Comparison of ENCODE assay signal across 13 cellular contexts in the genomic region with DNA sequence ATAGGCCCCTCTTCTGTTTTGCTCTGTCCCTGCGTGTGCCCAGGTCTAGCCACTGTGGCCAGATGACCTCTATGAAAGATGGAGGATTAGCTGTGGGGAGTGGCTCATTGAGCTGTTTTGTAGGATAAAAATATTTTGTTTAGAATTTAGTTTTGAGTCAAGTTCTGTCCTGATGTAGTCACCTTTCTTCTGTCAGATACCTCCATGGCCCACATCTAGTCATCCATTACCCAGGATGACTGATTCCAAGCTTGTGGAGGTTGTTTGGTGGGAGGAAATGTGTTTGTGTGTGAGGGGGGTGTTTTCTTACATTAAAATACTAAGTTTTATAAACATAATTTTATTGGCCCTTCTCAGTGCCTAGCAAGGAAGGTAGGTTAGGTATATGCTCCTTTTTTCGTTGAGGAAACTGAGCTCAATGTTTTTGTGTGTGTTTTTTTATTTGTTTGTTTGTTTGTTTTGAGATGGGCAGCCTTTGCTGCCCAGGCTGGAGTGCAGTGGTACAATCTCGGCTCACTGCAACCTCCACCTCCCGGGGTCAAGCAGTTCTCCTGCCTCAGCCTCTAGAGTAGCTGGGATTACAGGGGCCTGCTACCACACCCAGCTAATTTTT. TPM values are rescaled to one million over a fixed set of nuclear protein-coding genes. Genes with fewer than 3 reads are reported as not detected.
DNase-seq lines count a peak whose midpoint lies in the region; ATAC-seq and TF ChIP-seq lines count a peak whose summit lies in the region.
"Had no signal": no experiment of that assay in that cellular context is flagged by ENCODE, and none has a peak within 500 bp of the region (broad histone marks: within the 10 kb centered on the region; RNA-seq: fewer than 3 reads in every experiment).

No MANE protein-coding gene starts in this region.

- H3K4me3 ChIP-seq in ectodermal cell (ENCODE audit: insufficient read depth, low read depth, low read length) (no peak overlapping the region), PC-9 (no peak overlapping the region)

- H3K27me3 Mint-ChIP-seq in activated naive CD4-positive, alpha-beta T cell treated with anti-CD3 and anti-CD28 coated beads for 36 hours (ENCODE audit: low read depth) = no peaks in the 10 kb centered on the region
- no peaks in the 10 kb centered on the region for H3K27me3 Mint-ChIP-seq in activated T-helper 1 cell treated with anti-CD3 and anti-CD28 coated beads, Interleukin-12 subunit alpha, Interleukin-12 subunit beta, Interleukin-2, Interleukin-4 antibody, amounts not matched to agents 30 ng/mL and 10 ng/mL and 1 ng/mL, durations not matched to agents 14 hours and 24 hours and 36 hours (ENCODE audit: insufficient read depth)

- no peaks in the 10 kb centered on the region for H3K79me2 ChIP-seq in PC-9 (ENCODE audit: low read depth)

- no peaks in the 10 kb centered on the region for H3K4me1 Mint-ChIP-seq in activated naive CD4-positive, alpha-beta T cell treated with anti-CD3 and anti-CD28 coated beads for 36 hours (ENCODE audit: low read depth)
- H3K4me1 Mint-ChIP-seq in activated T-helper 1 cell treated with anti-CD3 and anti-CD28 coated beads, Interleukin-12 subunit alpha, Interleukin-12 subunit beta, Interleukin-2, Interleukin-4 antibody, amounts not matched to agents 30 ng/mL and 10 ng/mL and 1 ng/mL, durations not matched to agents 14 hours and 24 hours and 36 hours (ENCODE audit: low read depth) = peaks cover 5% of the 10 kb centered on the region
- H3K4me1 Mint-ChIP-seq in stimulated activated effector memory CD8-positive, alpha-beta T cell treated with anti-CD3 and anti-CD28 coated beads, Interleukin-12 subunit alpha, Interleukin-12 subunit beta, amount 100 ng/mL, for 72 hours = peaks cover 10% of the 10 kb centered on the region

- peaks cover 20% of the 10 kb centered on the region for H3K36me3 Mint-ChIP-seq in activated naive CD4-positive, alpha-beta T cell treated with anti-CD3 and anti-CD28 coated beads for 36 hours (ENCODE audit: low read depth)
- H3K36me3 Mint-ChIP-seq in activated T-helper 1 cell treated with anti-CD3 and anti-CD28 coated beads, Interleukin-12 subunit alpha, Interleukin-12 subunit beta, Interleukin-2, Interleukin-4 antibody, amounts not matched to agents 30 ng/mL and 10 ng/mL and 1 ng/mL, durations not matched to agents 14 hours and 24 hours and 36 hours (ENCODE audit: low read depth) = peaks cover 25% of the 10 kb centered on the region
- H3K36me3 Mint-ChIP-seq in stimulated activated effector memory CD8-positive, alpha-beta T cell treated with anti-CD3 and anti-CD28 coated beads, Interleukin-12 subunit alpha, Interleukin-12 subunit beta, amount 100 ng/mL, for 72 hours = peaks cover 90% of the 10 kb centered on the region

- ATAC-seq in stimulated activated effector memory CD8-positive, alpha-beta T cell treated with anti-CD3 and anti-CD28 coated beads, Interleukin-12 subunit alpha, Interleukin-12 subunit beta, amount 100 ng/mL, for 72 hours = peak; percentile 88
- ATAC-seq in HG03039 (IDR thresholded peaks at IDR 0.05; ENCODE audit: unreplicated experiment) = no peak

- no peaks in the 10 kb centered on the region for H3K9me3 ChIP-seq in ectodermal cell (ENCODE audit: control insufficient read depth, low read length)
- no peaks in the 10 kb centered on the region for H3K9me3 ChIP-seq in PC-9 (ENCODE audit: insufficient read depth, low read depth)

- peaks cover 4% of the 10 kb centered on the region for H3K36me3 ChIP-seq in ectodermal cell (ENCODE audit: control insufficient read depth, insufficient read depth, low read length)
- peaks cover 16% of the 10 kb centered on the region for H3K36me3 ChIP-seq in PC-9 (ENCODE audit: low read depth)

- H3K9me2 ChIP-seq in PC-9 (ENCODE audit: insufficient read depth) = no peaks in the 10 kb centered on the region

- H3K4me1 ChIP-seq in ectodermal cell (ENCODE audit: control insufficient read depth, insufficient read depth, low read length) (peaks cover 32% of the 10 kb centered on the region), PC-9 (replicated peaks; ENCODE audit: insufficient read depth) (peaks cover 15% of the 10 kb centered on the region)

- H3K27me3 ChIP-seq in ectodermal cell (ENCODE audit: control insufficient read depth, insufficient read depth, low read length, poor library complexity, severe bottlenecking) = no peaks in the 10 kb centered on the region
- no peaks in the 10 kb centered on the region for H3K27me3 ChIP-seq in PC-9 (ENCODE audit: insufficient read depth, low read depth)

- H4K20me1 ChIP-seq in PC-9 (ENCODE audit: insufficient read depth) = no peaks in the 10 kb centered on the region

- no peak overlapping the region for H2AFZ ChIP-seq in PC-9

- no peak overlapping the region for H3K4me2 ChIP-seq in PC-9

- BruUV-seq in PC-9 (replicated peaks; lab: Mats Ljungman, UMichigan) = no TSS peak

- no peak for TF ChIP-seq CTCF in PC-9 (conservative IDR thresholded peaks at IDR 0.05)

- H3K27ac Mint-ChIP-seq in activated naive CD4-positive, alpha-beta T cell treated with anti-CD3 and anti-CD28 coated beads for 36 hours = peak overlapping the region; percentile 32
- H3K27ac Mint-ChIP-seq in activated T-helper 1 cell treated with anti-CD3 and anti-CD28 coated beads, Interleukin-12 subunit alpha, Interleukin-12 subunit beta, Interleukin-2, Interleukin-4 antibody, amounts not matched to agents 30 ng/mL and 10 ng/mL and 1 ng/mL, durations not matched to agents 14 hours and 24 hours and 36 hours = peak overlapping the region; percentile 51
- peak overlapping the region; percentile 85 for H3K27ac Mint-ChIP-seq in stimulated activated effector memory CD8-positive, alpha-beta T cell treated with anti-CD3 and anti-CD28 coated beads, Interleukin-12 subunit alpha, Interleukin-12 subunit beta, amount 100 ng/mL, for 72 hours

- CTCF ChIA-PET in activated naive CD4-positive, alpha-beta T cell treated with anti-CD3 and anti-CD28 coated beads for 36 hours (lab: Charles Lee) = interaction anchor here (0.6 to 5.3 kb wide), 7 partner anchors 10 to 131 kb away, joined by 3 to 39 read pairs (median 3); no protein-coding TSS in a partner anchor
- CTCF ChIA-PET in PC-9 (lab: Charles Lee) = no interaction called here

- DNase-seq in activated naive CD4-positive, alpha-beta T cell treated with anti-CD3 and anti-CD28 coated beads for 36 hours = no peak
- DNase-seq in activated naive CD4-positive, alpha-beta T cell treated with Interleukin-2 at 50 U/mL for 16 hours = no peak
- no peak for DNase-seq in activated T-helper 1 cell treated with anti-CD3 and anti-CD28 coated beads, Interleukin-12 subunit alpha, Interleukin-12 subunit beta, Interleukin-2, Interleukin-4 antibody, amounts not matched to agents 30 ng/mL and 10 ng/mL and 1 ng/mL, durations not matched to agents 14 hours and 24 hours and 36 hours (ENCODE audit: low spot score)
- no peak for DNase-seq in stimulated activated effector memory CD8-positive, alpha-beta T cell treated with anti-CD3 and anti-CD28 coated beads, Interleukin-12 subunit alpha, Interleukin-12 subunit beta, amount 100 ng/mL, for 72 hours (ENCODE audit: low spot score in 2 of 2)
- DNase-seq in T1000 (lab: John Stamatoyannopoulos, UW) = no peak
- no peak for DNase-seq in PC-9
- DNase-seq: GOT3, KBM-7, NCI-H1436, NCI-H2029 treated with DMSO at 0.1 percent for 48 hours, NCI-H748 treated with DMSO at 0.1 percent for 48 hours had no signal

- 91 to 92% methylated on average over 4 of the region's 4 CpGs for WGBS in ectodermal cell, 2 experiments

- no peaks in the 10 kb centered on the region for H3K9me3 Mint-ChIP-seq in activated naive CD4-positive, alpha-beta T cell treated with anti-CD3 and anti-CD28 coated beads for 36 hours
- no peaks in the 10 kb centered on the region for H3K9me3 Mint-ChIP-seq in activated T-helper 1 cell treated with anti-CD3 and anti-CD28 coated beads, Interleukin-12 subunit alpha, Interleukin-12 subunit beta, Interleukin-2, Interleukin-4 antibody, amounts not matched to agents 30 ng/mL and 10 ng/mL and 1 ng/mL, durations not matched to agents 14 hours and 24 hours and 36 hours
- no peaks in the 10 kb centered on the region for H3K9me3 Mint-ChIP-seq in stimulated activated effector memory CD8-positive, alpha-beta T cell treated with anti-CD3 and anti-CD28 coated beads, Interleukin-12 subunit alpha, Interleukin-12 subunit beta, amount 100 ng/mL, for 72 hours

- H3K4me3 Mint-ChIP-seq in activated naive CD4-positive, alpha-beta T cell treated with anti-CD3 and anti-CD28 coated beads for 36 hours = no peak overlapping the region
- H3K4me3 Mint-ChIP-seq in activated T-helper 1 cell treated with anti-CD3 and anti-CD28 coated beads, Interleukin-12 subunit alpha, Interleukin-12 subunit beta, Interleukin-2, Interleukin-4 antibody, amounts not matched to agents 30 ng/mL and 10 ng/mL and 1 ng/mL, durations not matched to agents 14 hours and 24 hours and 36 hours = no peak overlapping the region
- H3K4me3 Mint-ChIP-seq in stimulated activated effector memory CD8-positive, alpha-beta T cell treated with anti-CD3 and anti-CD28 coated beads, Interleukin-12 subunit alpha, Interleukin-12 subunit beta, amount 100 ng/mL, for 72 hours = no peak overlapping the region

- POLR2A ChIA-PET in PC-9 (lab: Charles Lee; ENCODE audit: unreplicated experiment) = interaction anchor here (0.5 kb wide), 1 partner anchor 74 kb away, joined by 5 read pairs; no protein-coding TSS in a partner anchor

- H3F3A ChIP-seq in PC-9 (ENCODE audit: insufficient read depth, low read depth) = no peaks in the 10 kb centered on the region; the same call in 1 of the 2 replicates

- intact Hi-C loops in activated naive CD4-positive, alpha-beta T cell treated with anti-CD3 and anti-CD28 coated beads for 36 hours (cut with micrococcal nuclease) = no loop called here
- intact Hi-C loops in activated T-helper 1 cell treated with anti-CD3 and anti-CD28 coated beads, Interleukin-12 subunit alpha, Interleukin-12 subunit beta, Interleukin-2, Interleukin-4 antibody, amounts not matched to agents 30 ng/mL and 10 ng/mL and 1 ng/mL, durations not matched to agents 14 hours and 24 hours and 36 hours (cut with micrococcal nuclease) = no loop called here
- intact Hi-C loops in PC-9 (cut with micrococcal nuclease; ENCODE audit: unreplicated experiment) = no loop called here

- H3K27ac ChIP-seq in ectodermal cell (ENCODE audit: insufficient read depth, low read depth, low read length, poor library complexity, severe bottlenecking) (peak overlapping the region; percentile 18), PC-9 (no peak overlapping the region)

RNA-seq across cellular contexts. Expression of a gene that starts 16.3 kb away (rescaled TPM):
- total RNA-seq in activated naive CD4-positive, alpha-beta T cell treated with anti-CD3 and anti-CD28 coated beads for 36 hours = 10 to 100 TPM; 20.2 to 23.0 TPM
- total RNA-seq in activated T-helper 1 cell treated with anti-CD3 and anti-CD28 coated beads, Interleukin-12 subunit alpha, Interleukin-12 subunit beta, Interleukin-2, Interleukin-4 antibody, amounts not matched to agents 30 ng/mL and 10 ng/mL and 1 ng/mL, durations not matched to agents 14 hours and 24 hours and 36 hours = 31.1 and 37.1 TPM in 2 replicates
- 26.1 TPM for polyA plus RNA-seq in ectodermal cell (2013, experiment 1 of 4)
- polyA plus RNA-seq in ectodermal cell (2013, experiment 2 of 4) = 26.5 TPM
- 19.6 TPM for polyA plus RNA-seq in ectodermal cell (2013, experiment 3 of 4)
- polyA plus RNA-seq in ectodermal cell (2013, experiment 4 of 4) = 23.3 TPM
- 16.0 and 17.0 TPM in 2 replicates for total RNA-seq in PC-9 (2021)

RNA-seq across cellular contexts. Expression of a gene that starts 22.6 kb away (rescaled TPM):
- 10 to 100 TPM; 61.6 to 63.0 TPM for total RNA-seq in activated naive CD4-positive, alpha-beta T cell treated with anti-CD3 and anti-CD28 coated beads for 36 hours
- total RNA-seq in activated T-helper 1 cell treated with anti-CD3 and anti-CD28 coated beads, Interleukin-12 subunit alpha, Interleukin-12 subunit beta, Interleukin-2, Interleukin-4 antibody, amounts not matched to agents 30 ng/mL and 10 ng/mL and 1 ng/mL, durations not matched to agents 14 hours and 24 hours and 36 hours = 61.1 and 62.4 TPM in 2 replicates
- 275 TPM for polyA plus RNA-seq in ectodermal cell (2013, experiment 1 of 4)
- 281 TPM for polyA plus RNA-seq in ectodermal cell (2013, experiment 2 of 4)
- polyA plus RNA-seq in ectodermal cell (2013, experiment 3 of 4) = 228 TPM
- 252 TPM for polyA plus RNA-seq in ectodermal cell (2013, experiment 4 of 4)
- total RNA-seq in PC-9 (2021) = 73.6 and 93.9 TPM in 2 replicates

Comparison
In these comparisons a context has a peak if more than half of its experiments do, and no peak if none do; other contexts are left out.
1. H3K27ac Mint-ChIP-seq: peak in every context shown above with its lines; median percentile 85 in stimulated activated effector memory CD8-positive, alpha-beta T cell treated with anti-CD3 and anti-CD28 coated beads, Interleukin-12 subunit alpha, Interleukin-12 subunit beta, amount 100 ng/mL, for 72 hours; 51 in activated T-helper 1 cell treated with anti-CD3 and anti-CD28 coated beads, Interleukin-12 subunit alpha, Interleukin-12 subunit beta, Interleukin-2, Interleukin-4 antibody, amounts not matched to agents 30 ng/mL and 10 ng/mL and 1 ng/mL, durations not matched to agents 14 hours and 24 hours and 36 hours; 32 in activated naive CD4-positive, alpha-beta T cell treated with anti-CD3 and anti-CD28 coated beads for 36 hours.